Comparison of ENCODE assay signal across 12 cellular contexts in the genomic region with DNA sequence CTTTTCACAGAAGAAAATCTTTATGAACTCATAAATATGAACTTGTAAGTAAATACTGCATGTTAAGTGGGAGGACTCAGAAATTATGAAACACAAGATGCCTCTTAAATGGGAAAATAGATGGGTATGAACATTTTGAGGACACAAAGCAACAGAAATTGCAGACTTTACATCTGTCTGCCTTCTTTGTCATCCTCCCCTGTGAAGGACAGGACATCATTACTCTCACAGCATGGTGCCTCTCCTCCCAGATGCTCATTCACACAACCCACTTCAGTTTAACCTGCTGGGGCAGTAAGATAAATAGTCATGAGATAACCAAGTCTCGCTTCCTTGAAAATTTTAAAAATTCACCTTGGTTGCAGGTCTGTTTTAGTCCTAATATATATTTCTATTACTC.
DNase-seq lines count a peak whose midpoint lies in the region; ATAC-seq and TF ChIP-seq lines count a peak whose summit lies in the region.
"Had no signal": no experiment of that assay in that cellular context is flagged by ENCODE, and none has a peak within 500 bp of the region (broad histone marks: within the 10 kb centered on the region; RNA-seq: fewer than 3 reads in every experiment).

No MANE protein-coding gene starts in this region.

- H3K4me1 ChIP-seq in endodermal cell (ENCODE audit: control insufficient read depth, insufficient read depth, low read length), result peaks cover 26% of the 10 kb centered on the region
- peaks cover 32 to 54% of the 10 kb centered on the region in 2 donors for H3K4me1 ChIP-seq in thoracic aorta (ENCODE audit: control insufficient read depth in 1 of 2, low read depth in 2 of 2)
- H3K4me1 ChIP-seq in spleen, result peaks cover 0 to 28% (median 4%) of the 10 kb centered on the region in 6 donors

- H3K27me3 ChIP-seq in endodermal cell (ENCODE audit: control insufficient read depth, insufficient read depth, low read length, poor library complexity, severe bottlenecking) (no peaks in the 10 kb centered on the region), thoracic aorta (replicated peaks; ENCODE audit: insufficient read depth) (no peaks in the 10 kb centered on the region), spleen (replicated peaks in 1 of 7) (no peaks in the 10 kb centered on the region)

- peak overlapping the region; percentile 36 for H3K27ac Mint-ChIP-seq in endodermal cell
- H3K27ac Mint-ChIP-seq: stimulated activated effector memory CD8-positive, alpha-beta T cell treated with anti-CD3 and anti-CD28 coated beads, Interleukin-12 subunit alpha, Interleukin-12 subunit beta, amount 100 ng/mL, for 72 hours had no signal

- H3K9me3 ChIP-seq in endodermal cell (ENCODE audit: control insufficient read depth, low read length), result no peaks in the 10 kb centered on the region
- no peaks in the 10 kb centered on the region for H3K9me3 ChIP-seq in thoracic aorta
- no peaks in the 10 kb centered on the region for H3K9me3 ChIP-seq in spleen

- no peak overlapping the region for H3K4me3 ChIP-seq in endodermal cell (ENCODE audit: low read length)
- H3K4me3 ChIP-seq in thoracic aorta, result no peak overlapping the region
- H3K4me3 ChIP-seq in spleen, result no peak overlapping the region

- 67% methylated on average over 1 of the region's 1 CpG; no CpG with 5 or more reads in 1 of the 2 experiments for WGBS in endodermal cell (ENCODE audit: insufficient coverage in 1 of 2, insufficient read length in 1 of 2), 2 experiments
- 82 to 100% (median 94%) methylated on average over 1 of the region's 1 CpG for WGBS in spleen, 5 donors

- H3K27ac ChIP-seq in endodermal cell (ENCODE audit: low read depth, low read length) (peak overlapping the region; percentile 77), thoracic aorta (peak overlapping the region; percentile 12 to 16), spleen (no peak overlapping the region)

- intact Hi-C loops in spleen (cut with DNase I; ENCODE audit: low total_unique reads), result no loop called here

- peaks cover 9% of the 10 kb centered on the region for H3K36me3 Mint-ChIP-seq in endodermal cell (ENCODE audit: low read depth)
- H3K36me3 Mint-ChIP-seq: stimulated activated effector memory CD8-positive, alpha-beta T cell treated with anti-CD3 and anti-CD28 coated beads, Interleukin-12 subunit alpha, Interleukin-12 subunit beta, amount 100 ng/mL, for 72 hours had no signal

- H3K9ac ChIP-seq in endodermal cell (ENCODE audit: extremely low read depth, low read length, poor library complexity, severe bottlenecking), result no peak overlapping the region

- no peaks in the 10 kb centered on the region for H3K27me3 Mint-ChIP-seq in endodermal cell (ENCODE audit: insufficient read depth)
- H3K27me3 Mint-ChIP-seq: central memory CD8-positive, alpha-beta T cell had no signal

- no peaks in the 10 kb centered on the region for H3K36me3 ChIP-seq in endodermal cell (ENCODE audit: control insufficient read depth, insufficient read depth, low read length)
- H3K36me3 ChIP-seq in thoracic aorta, result no peaks in the 10 kb centered on the region
- no peaks in the 10 kb centered on the region for H3K36me3 ChIP-seq in spleen

- H3K4me1 Mint-ChIP-seq in endodermal cell, result peaks cover 37% of the 10 kb centered on the region
- H3K4me1 Mint-ChIP-seq: central memory CD8-positive, alpha-beta T cell; stimulated activated effector memory CD8-positive, alpha-beta T cell treated with anti-CD3 and anti-CD28 coated beads, Interleukin-12 subunit alpha, Interleukin-12 subunit beta, amount 100 ng/mL, for 72 hours had no signal

- no peaks in the 10 kb centered on the region for H3K9me3 Mint-ChIP-seq in endodermal cell
- H3K9me3 Mint-ChIP-seq: activated T-cell treated with anti-CD3 and anti-CD28 coated beads, Interleukin-2, amount 50 U/mL, for 4 hours; central memory CD8-positive, alpha-beta T cell; stimulated activated effector memory CD8-positive, alpha-beta T cell treated with anti-CD3 and anti-CD28 coated beads, Interleukin-12 subunit alpha, Interleukin-12 subunit beta, amount 100 ng/mL, for 72 hours had no signal

- H3K4me3 Mint-ChIP-seq in endodermal cell, result no peak overlapping the region
- H3K4me3 Mint-ChIP-seq: activated T-cell treated with anti-CD3 and anti-CD28 coated beads, Interleukin-2, amount 50 U/mL, for 4 hours; central memory CD8-positive, alpha-beta T cell; stimulated activated effector memory CD8-positive, alpha-beta T cell treated with anti-CD3 and anti-CD28 coated beads, Interleukin-12 subunit alpha, Interleukin-12 subunit beta, amount 100 ng/mL, for 72 hours had no signal

- TF ChIP-seq CTCF in endodermal cell (conservative IDR thresholded peaks at IDR 0.05) (no peak), thoracic aorta (IDR thresholded peaks at IDR 0.05) (no peak), spleen (IDR thresholded peaks at IDR 0.05 in 8 of 11, conservative IDR thresholded peaks at IDR 0.05 in 3 of 11) (no peak)

- no peak for TF ChIP-seq POLR2A in spleen (IDR thresholded peaks at IDR 0.05)

- DNase-seq in NCI-H1092 (lab: John Stamatoyannopoulos, UW), result peak; percentile 37
- peak; percentile 90 for DNase-seq in NCI-H2227 treated with DMSO at 0.1 percent for 48 hours (lab: John Stamatoyannopoulos, UW)
- peak; percentile 78 for DNase-seq in endodermal cell
- DNase-seq in thoracic aorta (ENCODE audit: low spot score), result no peak
- DNase-seq in stimulated activated CD4-positive, alpha-beta T cell treated with anti-CD3 and anti-CD28 coated beads, Interleukin-1b, Interleukin-23, amount 100 ng/mL, for 48 hours, result no peak
- DNase-seq in NK-92 (lab: John Stamatoyannopoulos, UW; ENCODE audit: unreplicated experiment), result no peak
- DNase-seq in spleen, result no peak
- DNase-seq: activated CD4-positive, alpha-beta T cell treated with anti-CD3 and anti-CD28 coated beads, Interleukin-2, amount 50 U/mL, for 4 hours; activated T-cell treated with anti-CD3 and anti-CD28 coated beads, Interleukin-2, amount 50 U/mL, for 4 hours; NCI-H2029 treated with DMSO at 0.1 percent for 48 hours had no signal

- ATAC-seq in thoracic aorta (ENCODE audit: insufficient number of reproducible peaks, low FRiP score, low read depth), result no peak
- ATAC-seq: activated T-cell treated with anti-CD3 and anti-CD28 coated beads, Interleukin-2, amount 50 U/mL, for 4 hours; stimulated activated effector memory CD8-positive, alpha-beta T cell treated with anti-CD3 and anti-CD28 coated beads, Interleukin-12 subunit alpha, Interleukin-12 subunit beta, amount 100 ng/mL, for 72 hours had no signal

Comparison
In these comparisons a context has a peak if more than half of its experiments do, and no peak if none do; other contexts are left out.
1. DNase-seq: peak in NCI-H1092 (single experiment), NCI-H2227 treated with DMSO at 0.1 percent for 48 hours (single experiment) and endodermal cell (single experiment); none in thoracic aorta (single experiment), stimulated activated CD4-positive, alpha-beta T cell treated with anti-CD3 and anti-CD28 coated beads, Interleukin-1b, Interleukin-23, amount 100 ng/mL, for 48 hours (single experiment), NK-92 (single experiment) and spleen (single experiment).
2. H3K27ac ChIP-seq: peak in endodermal cell (single experiment) and thoracic aorta (2 of 2); none in spleen (0 of 8).